Comparison of ENCODE assay signal across 1 cellular context in the genomic region with DNA sequence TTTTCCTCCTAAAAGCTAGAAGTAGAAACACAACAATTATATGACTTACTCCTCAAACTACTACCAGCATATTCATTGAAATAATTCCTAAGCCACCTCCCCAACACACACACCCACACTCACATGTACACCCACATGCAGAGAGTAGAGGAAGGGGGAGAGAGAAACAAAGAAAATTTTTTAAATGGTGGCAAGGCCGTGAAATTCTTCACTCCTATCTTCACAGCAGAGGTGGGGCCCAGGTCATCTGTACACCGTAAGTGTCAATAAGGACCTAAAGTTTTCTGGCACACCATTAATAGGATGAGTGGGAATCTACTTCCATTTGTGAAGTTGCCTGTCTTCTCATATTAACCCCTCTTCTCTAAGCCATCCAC.
TF ChIP-seq lines count a peak whose summit lies in the region.

No MANE protein-coding gene starts in this region.

TF ChIP-seq in GM23338, 12 proteins besides CTCF, POLR2A, EP300 and RAD21 (continued from another document):
- TF ChIP-seq, protein P1, sequence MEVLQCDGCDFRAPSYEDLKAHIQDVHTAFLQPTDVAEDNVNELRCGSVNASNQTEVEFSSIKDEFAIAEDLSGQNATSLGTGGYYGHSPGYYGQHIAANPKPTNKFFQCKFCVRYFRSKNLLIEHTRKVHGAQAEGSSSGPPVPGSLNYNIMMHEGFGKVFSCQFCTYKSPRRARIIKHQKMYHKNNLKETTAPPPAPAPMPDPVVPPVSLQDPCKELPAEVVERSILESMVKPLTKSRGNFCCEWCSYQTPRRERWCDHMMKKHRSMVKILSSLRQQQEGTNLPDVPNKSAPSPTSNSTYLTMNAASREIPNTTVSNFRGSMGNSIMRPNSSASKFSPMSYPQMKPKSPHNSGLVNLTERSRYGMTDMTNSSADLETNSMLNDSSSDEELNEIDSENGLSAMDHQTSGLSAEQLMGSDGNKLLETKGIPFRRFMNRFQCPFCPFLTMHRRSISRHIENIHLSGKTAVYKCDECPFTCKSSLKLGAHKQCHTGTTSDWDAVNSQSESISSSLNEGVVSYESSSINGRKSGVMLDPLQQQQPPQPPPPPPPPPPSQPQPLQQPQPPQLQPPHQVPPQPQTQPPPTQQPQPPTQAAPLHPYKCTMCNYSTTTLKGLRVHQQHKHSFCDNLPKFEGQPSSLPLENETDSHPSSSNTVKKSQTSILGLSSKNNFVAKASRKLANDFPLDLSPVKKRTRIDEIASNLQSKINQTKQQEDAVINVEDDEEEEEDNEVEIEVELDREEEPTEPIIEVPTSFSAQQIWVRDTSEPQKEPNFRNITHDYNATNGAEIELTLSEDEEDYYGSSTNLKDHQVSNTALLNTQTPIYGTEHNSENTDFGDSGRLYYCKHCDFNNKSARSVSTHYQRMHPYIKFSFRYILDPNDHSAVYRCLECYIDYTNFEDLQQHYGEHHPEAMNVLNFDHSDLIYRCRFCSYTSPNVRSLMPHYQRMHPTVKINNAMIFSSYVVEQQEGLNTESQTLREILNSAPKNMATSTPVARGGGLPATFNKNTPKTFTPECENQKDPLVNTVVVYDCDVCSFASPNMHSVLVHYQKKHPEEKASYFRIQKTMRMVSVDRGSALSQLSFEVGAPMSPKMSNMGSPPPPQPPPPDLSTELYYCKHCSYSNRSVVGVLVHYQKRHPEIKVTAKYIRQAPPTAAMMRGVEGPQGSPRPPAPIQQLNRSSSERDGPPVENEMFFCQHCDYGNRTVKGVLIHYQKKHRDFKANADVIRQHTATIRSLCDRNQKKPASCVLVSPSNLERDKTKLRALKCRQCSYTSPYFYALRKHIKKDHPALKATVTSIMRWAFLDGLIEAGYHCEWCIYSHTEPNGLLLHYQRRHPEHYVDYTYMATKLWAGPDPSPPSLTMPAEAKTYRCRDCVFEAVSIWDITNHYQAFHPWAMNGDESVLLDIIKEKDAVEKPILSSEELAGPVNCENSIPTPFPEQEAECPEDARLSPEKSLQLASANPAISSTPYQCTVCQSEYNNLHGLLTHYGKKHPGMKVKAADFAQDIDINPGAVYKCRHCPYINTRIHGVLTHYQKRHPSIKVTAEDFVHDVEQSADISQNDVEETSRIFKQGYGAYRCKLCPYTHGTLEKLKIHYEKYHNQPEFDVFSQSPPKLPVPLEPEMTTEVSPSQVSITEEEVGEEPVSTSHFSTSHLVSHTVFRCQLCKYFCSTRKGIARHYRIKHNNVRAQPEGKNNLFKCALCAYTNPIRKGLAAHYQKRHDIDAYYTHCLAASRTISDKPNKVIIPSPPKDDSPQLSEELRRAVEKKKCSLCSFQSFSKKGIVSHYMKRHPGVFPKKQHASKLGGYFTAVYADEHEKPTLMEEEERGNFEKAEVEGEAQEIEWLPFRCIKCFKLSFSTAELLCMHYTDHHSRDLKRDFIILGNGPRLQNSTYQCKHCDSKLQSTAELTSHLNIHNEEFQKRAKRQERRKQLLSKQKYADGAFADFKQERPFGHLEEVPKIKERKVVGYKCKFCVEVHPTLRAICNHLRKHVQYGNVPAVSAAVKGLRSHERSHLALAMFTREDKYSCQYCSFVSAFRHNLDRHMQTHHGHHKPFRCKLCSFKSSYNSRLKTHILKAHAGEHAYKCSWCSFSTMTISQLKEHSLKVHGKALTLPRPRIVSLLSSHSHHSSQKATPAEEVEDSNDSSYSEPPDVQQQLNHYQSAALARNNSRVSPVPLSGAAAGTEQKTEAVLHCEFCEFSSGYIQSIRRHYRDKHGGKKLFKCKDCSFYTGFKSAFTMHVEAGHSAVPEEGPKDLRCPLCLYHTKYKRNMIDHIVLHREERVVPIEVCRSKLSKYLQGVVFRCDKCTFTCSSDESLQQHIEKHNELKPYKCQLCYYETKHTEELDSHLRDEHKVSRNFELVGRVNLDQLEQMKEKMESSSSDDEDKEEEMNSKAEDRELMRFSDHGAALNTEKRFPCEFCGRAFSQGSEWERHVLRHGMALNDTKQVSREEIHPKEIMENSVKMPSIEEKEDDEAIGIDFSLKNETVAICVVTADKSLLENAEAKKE (CRISPR knock-in tag; IDR thresholded peaks at IDR 0.05), result no peak
- TF ChIP-seq, protein P2, sequence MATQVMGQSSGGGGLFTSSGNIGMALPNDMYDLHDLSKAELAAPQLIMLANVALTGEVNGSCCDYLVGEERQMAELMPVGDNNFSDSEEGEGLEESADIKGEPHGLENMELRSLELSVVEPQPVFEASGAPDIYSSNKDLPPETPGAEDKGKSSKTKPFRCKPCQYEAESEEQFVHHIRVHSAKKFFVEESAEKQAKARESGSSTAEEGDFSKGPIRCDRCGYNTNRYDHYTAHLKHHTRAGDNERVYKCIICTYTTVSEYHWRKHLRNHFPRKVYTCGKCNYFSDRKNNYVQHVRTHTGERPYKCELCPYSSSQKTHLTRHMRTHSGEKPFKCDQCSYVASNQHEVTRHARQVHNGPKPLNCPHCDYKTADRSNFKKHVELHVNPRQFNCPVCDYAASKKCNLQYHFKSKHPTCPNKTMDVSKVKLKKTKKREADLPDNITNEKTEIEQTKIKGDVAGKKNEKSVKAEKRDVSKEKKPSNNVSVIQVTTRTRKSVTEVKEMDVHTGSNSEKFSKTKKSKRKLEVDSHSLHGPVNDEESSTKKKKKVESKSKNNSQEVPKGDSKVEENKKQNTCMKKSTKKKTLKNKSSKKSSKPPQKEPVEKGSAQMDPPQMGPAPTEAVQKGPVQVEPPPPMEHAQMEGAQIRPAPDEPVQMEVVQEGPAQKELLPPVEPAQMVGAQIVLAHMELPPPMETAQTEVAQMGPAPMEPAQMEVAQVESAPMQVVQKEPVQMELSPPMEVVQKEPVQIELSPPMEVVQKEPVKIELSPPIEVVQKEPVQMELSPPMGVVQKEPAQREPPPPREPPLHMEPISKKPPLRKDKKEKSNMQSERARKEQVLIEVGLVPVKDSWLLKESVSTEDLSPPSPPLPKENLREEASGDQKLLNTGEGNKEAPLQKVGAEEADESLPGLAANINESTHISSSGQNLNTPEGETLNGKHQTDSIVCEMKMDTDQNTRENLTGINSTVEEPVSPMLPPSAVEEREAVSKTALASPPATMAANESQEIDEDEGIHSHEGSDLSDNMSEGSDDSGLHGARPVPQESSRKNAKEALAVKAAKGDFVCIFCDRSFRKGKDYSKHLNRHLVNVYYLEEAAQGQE (IDR thresholded peaks at IDR 0.05; ENCODE audit: unreplicated experiment), result no peak
- no peak for TF ChIP-seq STAT1 (IDR thresholded peaks at IDR 0.05; ENCODE audit: unreplicated experiment)
- TF ChIP-seq POLR2AphosphoS5 (IDR thresholded peaks at IDR 0.05; ENCODE audit: low read depth), result no peak
TF ChIP-seq in GM23338: peak in this region for 0.
